In the genomic region with DNA sequence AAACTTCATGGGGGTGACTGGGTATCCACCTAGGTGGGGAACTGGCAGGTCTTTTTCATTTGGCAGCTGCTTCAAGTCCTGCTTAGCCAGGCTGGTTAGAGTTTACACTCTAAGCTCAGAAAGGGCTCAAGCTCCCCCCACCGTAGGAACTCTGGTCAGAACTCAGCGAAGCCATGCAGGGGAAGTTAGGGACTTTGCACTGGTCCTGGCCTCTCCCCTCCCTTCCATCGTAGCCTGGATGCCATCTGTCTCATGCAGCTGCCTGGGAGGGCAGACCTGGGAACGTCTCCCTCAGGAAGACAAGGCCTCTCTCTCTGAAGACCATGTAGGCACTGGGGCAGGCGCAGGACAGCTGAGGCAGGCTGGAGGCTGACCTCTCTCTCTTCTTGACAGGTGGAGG, we compare ENCODE assay signal across 1 cellular context.
TF ChIP-seq lines count a peak whose summit lies in the region.

No MANE protein-coding gene starts in this region.

TF ChIP-seq in H1, 55 proteins besides CTCF, POLR2A, EP300 and RAD21 (continued from another document):
- TF ChIP-seq, protein P1, sequence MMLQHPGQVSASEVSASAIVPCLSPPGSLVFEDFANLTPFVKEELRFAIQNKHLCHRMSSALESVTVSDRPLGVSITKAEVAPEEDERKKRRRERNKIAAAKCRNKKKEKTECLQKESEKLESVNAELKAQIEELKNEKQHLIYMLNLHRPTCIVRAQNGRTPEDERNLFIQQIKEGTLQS (IDR thresholded peaks at IDR 0.05; ENCODE audit: insufficient read depth, low read depth, low read length) = no peak
- no peak for TF ChIP-seq JUND (IDR thresholded peaks at IDR 0.05; ENCODE audit: low read length)
- no peak for TF ChIP-seq RXRA (IDR thresholded peaks at IDR 0.05; ENCODE audit: insufficient read depth, low read depth, low read length)
- TF ChIP-seq EGR1 (IDR thresholded peaks at IDR 0.05; ENCODE audit: borderline replicate concordance, low read depth, low read length) = no peak
- no peak for TF ChIP-seq HDAC2 (IDR thresholded peaks at IDR 0.05; ENCODE audit: borderline replicate concordance in 1 of 2, low read depth in 2 of 2, low read length in 2 of 2)
- TF ChIP-seq SIN3A (conservative IDR thresholded peaks at IDR 0.05 in 1 of 2, IDR thresholded peaks at IDR 0.05 in 1 of 2; ENCODE audit: low read depth in 1 of 2, low read length in 2 of 2) = no peak
